29 cellular contexts compared by ENCODE assay signal in the genomic region with DNA sequence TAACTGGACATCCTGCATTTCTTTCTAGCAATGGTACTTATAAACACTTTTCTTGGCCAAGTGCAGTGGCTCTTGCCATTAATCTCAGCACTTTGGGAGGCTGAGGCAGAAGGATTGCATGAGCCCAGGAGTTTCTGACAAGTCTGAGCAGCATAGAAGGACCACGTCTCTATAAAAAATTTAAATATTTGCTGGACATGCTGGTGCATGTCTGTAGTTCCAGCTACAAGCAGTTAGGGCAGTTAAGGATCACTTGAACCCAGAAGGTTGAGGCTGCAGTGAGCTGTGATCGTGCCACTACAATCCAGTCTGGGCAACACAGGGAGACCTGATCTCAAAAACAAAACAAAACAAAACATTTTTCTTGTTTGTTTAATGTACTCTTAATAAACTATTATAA.
"Had no signal": no experiment of that assay in that cellular context is flagged by ENCODE, and none has a peak within 500 bp of the region (broad histone marks: within the 10 kb centered on the region; RNA-seq: fewer than 3 reads in every experiment).

No MANE protein-coding gene starts in this region.

- H3K36me3 ChIP-seq: cardiac muscle cell had no signal

- H3K27ac Mint-ChIP-seq: activated CD4-positive, alpha-beta memory T cell treated with anti-CD3 and anti-CD28 coated beads for 36 hours; activated CD4-positive, alpha-beta T cell treated with anti-CD3 and anti-CD28 coated beads, Interleukin-2, amount 10 ng/mL, durations not matched to agents 7 days and 5 days; activated naive CD4-positive, alpha-beta T cell treated with anti-CD3 and anti-CD28 coated beads for 36 hours; activated naive CD8-positive, alpha-beta T cell; activated T-helper 17 cell treated with anti-CD3 and anti-CD28 coated beads, Interleukin-2, amount 50 U/mL, for 72 hours; T-cell had no signal

- H3K4me1 Mint-ChIP-seq: activated CD4-positive, alpha-beta T cell treated with anti-CD3 and anti-CD28 coated beads, Interleukin-2, amount 10 ng/mL, durations not matched to agents 7 days and 5 days; activated T-helper 17 cell treated with anti-CD3 and anti-CD28 coated beads, Interleukin-2, amount 50 U/mL, for 72 hours; T-cell had no signal

- DNase-seq: activated CD4-positive, alpha-beta memory T cell treated with anti-CD3 and anti-CD28 coated beads for 36 hours; activated CD4-positive, alpha-beta T cell treated with anti-CD3 and anti-CD28 coated beads, Interleukin-2, amount 10 ng/mL, durations not matched to agents 7 days and 5 days; activated CD4-positive, CD25-positive, alpha-beta regulatory T cell; activated CD8-positive, alpha-beta memory T cell treated with anti-CD3 and anti-CD28 coated beads for 24 hours; activated gamma-delta T cell; activated naive CD4-positive, alpha-beta T cell treated with anti-CD3 and anti-CD28 coated beads for 36 hours; activated T-cell treated with anti-CD3 and anti-CD28 coated beads for 4 hours; activated T-cell treated with anti-CD3 and anti-CD28 coated beads, Interleukin-2, amount 50 U/mL, for 48 hours; amygdala; MM.1S; NCI-H1694 treated with DMSO at 0.1 percent for 48 hours; NCI-H2029 treated with DMSO at 0.1 percent for 48 hours; NCI-H2171; NCI-H2227 treated with DMSO at 0.1 percent for 48 hours; NCI-H510A; NCI-H526 treated with DMSO at 0.1 percent for 48 hours; NK-92 treated with Interleukin-12 subunit alpha and Interleukin-12 subunit beta, amount 100 ng/mL, for 24 hours; OCI-M1; RPMI8226; T-cell; T-helper 2 cell; T1000 had no signal

- ATAC-seq: activated T-helper 17 cell treated with anti-CD3 and anti-CD28 coated beads, Interleukin-2, amount 50 U/mL, for 72 hours; Panc1; Right ventricle myocardium inferior; T-cell had no signal

- H3K36me3 Mint-ChIP-seq: activated CD4-positive, alpha-beta memory T cell treated with anti-CD3 and anti-CD28 coated beads for 36 hours; brain; T-cell had no signal

- H3K27ac ChIP-seq: cardiac muscle cell, SK-N-MC had no signal

- H3K4me3 ChIP-seq: cardiac muscle cell, SK-N-MC had no signal

- H3K9me3 Mint-ChIP-seq: activated CD4-positive, alpha-beta T cell treated with anti-CD3 and anti-CD28 coated beads, Interleukin-2, amount 10 ng/mL, durations not matched to agents 7 days and 5 days; activated naive CD4-positive, alpha-beta T cell treated with anti-CD3 and anti-CD28 coated beads for 36 hours; activated T-helper 17 cell treated with anti-CD3 and anti-CD28 coated beads, Interleukin-2, amount 50 U/mL, for 72 hours had no signal

- H3K4me3 Mint-ChIP-seq: activated CD4-positive, alpha-beta memory T cell treated with anti-CD3 and anti-CD28 coated beads for 36 hours; activated CD4-positive, alpha-beta T cell treated with anti-CD3 and anti-CD28 coated beads, Interleukin-2, amount 10 ng/mL, durations not matched to agents 7 days and 5 days; activated naive CD4-positive, alpha-beta T cell treated with anti-CD3 and anti-CD28 coated beads for 36 hours; activated naive CD8-positive, alpha-beta T cell; activated T-helper 17 cell treated with anti-CD3 and anti-CD28 coated beads, Interleukin-2, amount 50 U/mL, for 72 hours; brain; T-cell had no signal

- H3K27me3 Mint-ChIP-seq: activated CD4-positive, alpha-beta memory T cell treated with anti-CD3 and anti-CD28 coated beads for 36 hours; activated CD4-positive, alpha-beta T cell treated with anti-CD3 and anti-CD28 coated beads, Interleukin-2, amount 10 ng/mL, durations not matched to agents 7 days and 5 days; activated naive CD8-positive, alpha-beta T cell; activated T-helper 17 cell treated with anti-CD3 and anti-CD28 coated beads, Interleukin-2, amount 50 U/mL, for 72 hours; T-cell had no signal

- H3K27me3 ChIP-seq: cardiac muscle cell had no signal
